Comparison of ENCODE assay signal across 22 cellular contexts in the genomic region with DNA sequence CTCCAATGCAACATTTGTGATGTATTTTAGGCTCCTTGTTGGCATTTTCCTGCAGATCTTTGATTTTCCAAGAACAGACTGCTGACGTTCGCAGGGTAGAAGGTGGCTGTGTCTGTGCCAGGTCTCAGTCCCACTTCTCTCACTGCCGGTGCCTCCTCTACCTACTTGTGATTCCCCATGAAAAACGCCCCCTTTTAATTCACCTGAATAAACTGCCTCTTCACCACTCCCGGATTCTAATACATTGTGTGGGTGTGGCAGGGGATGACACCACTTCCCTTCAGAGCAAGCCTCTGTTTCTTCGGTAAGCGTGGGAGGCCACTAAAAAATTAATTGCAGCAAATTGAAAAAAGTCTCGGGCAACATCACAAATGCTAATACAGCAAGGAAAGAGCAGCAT.
"Had no signal": no experiment of that assay in that cellular context is flagged by ENCODE, and none has a peak within 500 bp of the region (broad histone marks: within the 10 kb centered on the region; RNA-seq: fewer than 3 reads in every experiment).

No MANE protein-coding gene starts in this region.

- ATAC-seq: activated CD4-positive, alpha-beta T cell treated with anti-CD3 and anti-CD28 coated beads for 36 hours; effector memory CD8-positive, alpha-beta T cell; gastroesophageal sphincter had no signal

- H3K4me1 Mint-ChIP-seq: activated naive CD8-positive, alpha-beta T cell treated with anti-CD3 and anti-CD28 coated beads, Interleukin-2, amount 10 ng/mL, durations not matched to agents 7 days and 5 days had no signal

- H3K36me3 ChIP-seq: brain microvascular endothelial cell, esophagus muscularis mucosa, gastroesophageal sphincter had no signal

- H3K9me3 ChIP-seq: esophagus muscularis mucosa, gastroesophageal sphincter had no signal

- H3K36me3 Mint-ChIP-seq: activated naive CD8-positive, alpha-beta T cell treated with anti-CD3 and anti-CD28 coated beads, Interleukin-2, amount 10 ng/mL, durations not matched to agents 7 days and 5 days had no signal

- H3K27me3 Mint-ChIP-seq: activated CD4-positive, alpha-beta T cell treated with anti-CD3 and anti-CD28 coated beads for 36 hours; activated CD4-positive, alpha-beta T cell treated with anti-CD3 and anti-CD28 coated beads, Interleukin-2, amount 10 ng/mL, durations not matched to agents 24 days and 14 days; activated CD8-positive, alpha-beta T cell treated with anti-CD3 and anti-CD28 coated beads for 36 hours; activated naive CD8-positive, alpha-beta T cell treated with anti-CD3 and anti-CD28 coated beads, Interleukin-2, amount 10 ng/mL, durations not matched to agents 7 days and 5 days; effector memory CD8-positive, alpha-beta T cell had no signal

- H3K27ac ChIP-seq: brain microvascular endothelial cell, esophagus muscularis mucosa, foreskin keratinocyte, gastroesophageal sphincter had no signal

- H3K4me3 Mint-ChIP-seq: activated CD4-positive, alpha-beta T cell treated with anti-CD3 and anti-CD28 coated beads for 36 hours; activated CD4-positive, alpha-beta T cell treated with anti-CD3 and anti-CD28 coated beads, Interleukin-2, amount 10 ng/mL, durations not matched to agents 24 days and 14 days; activated CD8-positive, alpha-beta T cell treated with anti-CD3 and anti-CD28 coated beads for 36 hours; activated naive CD8-positive, alpha-beta T cell treated with anti-CD3 and anti-CD28 coated beads, Interleukin-2, amount 10 ng/mL, durations not matched to agents 7 days and 5 days; activated T-cell treated with anti-CD3 and anti-CD28 coated beads, Interleukin-2, amount 50 U/mL, for 4 hours; effector memory CD8-positive, alpha-beta T cell had no signal

- H3K27ac Mint-ChIP-seq: activated CD4-positive, alpha-beta T cell treated with anti-CD3 and anti-CD28 coated beads for 36 hours; activated CD4-positive, alpha-beta T cell treated with anti-CD3 and anti-CD28 coated beads, Interleukin-2, amount 10 ng/mL, durations not matched to agents 24 days and 14 days; activated CD8-positive, alpha-beta T cell treated with anti-CD3 and anti-CD28 coated beads for 36 hours; activated naive CD8-positive, alpha-beta T cell treated with anti-CD3 and anti-CD28 coated beads, Interleukin-2, amount 10 ng/mL, durations not matched to agents 7 days and 5 days; activated T-helper 2 cell treated with anti-CD3 and anti-CD28 coated beads, Interferon-gamma antibody, Interleukin-2, Interleukin-4, amounts not matched to agents 10 μg/mL and 5 μg/mL and 100 μg/mL, durations not matched to agents 14 hours and 24 hours and 36 hours; effector memory CD8-positive, alpha-beta T cell had no signal

- DNase-seq: activated CD4-positive, alpha-beta T cell treated with anti-CD3 and anti-CD28 coated beads for 36 hours; activated CD4-positive, alpha-beta T cell treated with anti-CD3 and anti-CD28 coated beads, Interleukin-2, amount 10 ng/mL, durations not matched to agents 24 days and 14 days; activated CD4-positive, CD25-positive, alpha-beta regulatory T cell; activated CD4-positive, CD25-positive, alpha-beta regulatory T cell treated with anti-CD3 and anti-CD28 coated beads, Interleukin-2, amount 50 U/mL, for 72 hours; activated CD8-positive, alpha-beta memory T cell treated with anti-CD3 and anti-CD28 coated beads for 24 hours; activated CD8-positive, alpha-beta T cell treated with anti-CD3 and anti-CD28 coated beads for 36 hours; activated effector memory CD4-positive, alpha-beta T cell treated with anti-CD3 and anti-CD28 coated beads, Interleukin-2, amount 50 U/mL, for 16 hours; activated naive CD4-positive, alpha-beta T cell treated with anti-CD3 and anti-CD28 coated beads, Interleukin-2, amount 50 U/mL, for 16 hours; activated naive CD8-positive, alpha-beta T cell treated with anti-CD3 and anti-CD28 coated beads, Interleukin-2, amount 10 ng/mL, durations not matched to agents 7 days and 5 days; activated T-cell treated with anti-CD3 and anti-CD28 coated beads, Interleukin-2, amount 50 U/mL, for 4 hours; amniotic stem cell; brain microvascular endothelial cell; cortex of kidney; dermis blood vessel endothelial cell; effector CD4-positive, alpha-beta T cell; effector memory CD8-positive, alpha-beta T cell; erythroblast; foreskin keratinocyte; T-helper 2 cell had no signal

- H3K4me3 ChIP-seq: esophagus muscularis mucosa, gastroesophageal sphincter had no signal

- H3K4me1 ChIP-seq: foreskin keratinocyte, gastroesophageal sphincter had no signal

- H3K27me3 ChIP-seq: brain microvascular endothelial cell, esophagus muscularis mucosa, foreskin keratinocyte, gastroesophageal sphincter had no signal

- H3K9me3 Mint-ChIP-seq: activated T-cell treated with anti-CD3 and anti-CD28 coated beads, Interleukin-2, amount 50 U/mL, for 4 hours had no signal
